In genomic region chr19:49212302-49212701, GRCh38 we compare ENCODE assay signal across 3 cellular contexts.
TF ChIP-seq lines count a peak whose summit lies in the region.

No MANE protein-coding gene starts in this region.

TF ChIP-seq in SK-N-SH, 30 proteins besides CTCF, POLR2A, EP300 and RAD21:
- TF ChIP-seq ZBTB33 (IDR thresholded peaks at IDR 0.05; ENCODE audit: borderline replicate concordance, low read depth) = no peak
- 0 out of 2 replicates have a peak, but pooled peaks have one; percentile 11 for TF ChIP-seq NFIC (IDR thresholded peaks at IDR 0.05; ENCODE audit: borderline replicate concordance)
- no peak for TF ChIP-seq TCF12 (IDR thresholded peaks at IDR 0.05)
- no peak for TF ChIP-seq CHD2 (IDR thresholded peaks at IDR 0.05; ENCODE audit: low read length, partially characterized antibody)
- no peak for TF ChIP-seq SMC3 (IDR thresholded peaks at IDR 0.05; ENCODE audit: low read depth, low read length)
- no peak for TF ChIP-seq REST (IDR thresholded peaks at IDR 0.05; ENCODE audit: low read depth, low read length)
- no peak for TF ChIP-seq MAX (IDR thresholded peaks at IDR 0.05; ENCODE audit: low read depth)
- no peak for TF ChIP-seq FOXM1 (IDR thresholded peaks at IDR 0.05; ENCODE audit: low read depth)

TF ChIP-seq in SK-N-SH treated with all-trans-retinoic acid at 6 μM for 48 hours, 23 proteins besides CTCF, POLR2A, EP300 and RAD21:
- TF ChIP-seq PATZ1 (CRISPR knock-in tag; IDR thresholded peaks at IDR 0.05; ENCODE audit: borderline replicate concordance) (no peak), CSDC2 (CRISPR knock-in tag; IDR thresholded peaks at IDR 0.05) (no peak), SNAI2 (CRISPR knock-in tag; IDR thresholded peaks at IDR 0.05) (no peak), ZNF8 (CRISPR knock-in tag; IDR thresholded peaks at IDR 0.05) (no peak), CREB5 (CRISPR knock-in tag; IDR thresholded peaks at IDR 0.05; ENCODE audit: low read depth) (no peak)
TF ChIP-seq in SK-N-SH treated with all-trans-retinoic acid at 6 μM for 48 hours: peak in this region for 0.

TF ChIP-seq in GM23338, 12 proteins besides CTCF, POLR2A, EP300 and RAD21 (continued from another document):
- TF ChIP-seq ZNF462 (CRISPR knock-in tag; IDR thresholded peaks at IDR 0.05) (no peak), POLR2AphosphoS5 (IDR thresholded peaks at IDR 0.05; ENCODE audit: low read depth) (no peak), EZH2 (IDR thresholded peaks at IDR 0.05; ENCODE audit: low read depth, unreplicated experiment) (no peak), JUNB (IDR thresholded peaks at IDR 0.05; ENCODE audit: unreplicated experiment) (no peak), REST (IDR thresholded peaks at IDR 0.05; ENCODE audit: unreplicated experiment) (no peak), ZNF114 (CRISPR knock-in tag; IDR thresholded peaks at IDR 0.05) (no peak), ZNF331 (CRISPR knock-in tag; IDR thresholded peaks at IDR 0.05; ENCODE audit: low read depth) (no peak), EZH2phosphoT487 (IDR thresholded peaks at IDR 0.05; ENCODE audit: unreplicated experiment) (no peak), ETS1 (IDR thresholded peaks at IDR 0.05) (no peak), NANOG (IDR thresholded peaks at IDR 0.05; ENCODE audit: borderline replicate concordance) (no peak), STAT1 (IDR thresholded peaks at IDR 0.05; ENCODE audit: unreplicated experiment) (no peak)
